In the genomic region with DNA sequence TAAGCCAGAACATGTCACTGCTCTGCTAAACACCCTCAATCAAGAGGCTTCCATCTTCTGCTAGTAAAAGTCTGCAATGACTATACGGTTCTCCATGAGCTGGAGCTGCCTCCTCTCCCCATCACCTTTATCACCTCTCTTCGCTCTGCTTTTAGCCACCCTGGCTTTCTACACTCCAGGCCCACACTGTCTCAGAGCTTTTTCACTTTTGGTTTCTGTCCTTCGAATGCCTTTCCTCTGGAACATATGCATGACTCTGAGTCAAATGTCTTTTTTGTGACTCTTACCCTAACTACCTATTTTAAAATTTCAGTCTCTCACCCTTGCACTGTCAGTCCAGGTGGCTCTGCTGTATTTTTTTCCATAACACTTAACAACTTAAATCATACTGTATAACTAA, we compare ENCODE assay signal across 20 cellular contexts.
A peak's percentile ranks its signal among the peaks of the same experiment; 100 is the strongest.
DNase-seq lines count a peak whose midpoint lies in the region; ATAC-seq and TF ChIP-seq lines count a peak whose summit lies in the region.
"Had no signal": no experiment of that assay in that cellular context is flagged by ENCODE, and none has a peak within 500 bp of the region (broad histone marks: within the 10 kb centered on the region; RNA-seq: fewer than 3 reads in every experiment).

No MANE protein-coding gene starts in this region.

- H3K4me3 Mint-ChIP-seq in neural crest cell = no peak overlapping the region
- H3K4me3 Mint-ChIP-seq: H9, HFFc6 had no signal

- DNase-seq in neural crest cell (ENCODE audit: low read depth, low spot score) = no peak
- no peak for DNase-seq in DMS79 treated with DMSO at 0.1 percent for 48 hours (lab: John Stamatoyannopoulos, UW)
- no peak for DNase-seq in NCI-H1048 (lab: John Stamatoyannopoulos, UW)
- DNase-seq: 8988T; GM23248; H9; HFFc6; MG63; NCI-H1092; NCI-H1436 treated with DMSO at 0.1 percent for 48 hours; NCI-H1930; NCI-H2227 treated with DMSO at 0.1 percent for 48 hours; NCI-H510A; NK-92 treated with Interleukin-12 subunit alpha and Interleukin-12 subunit beta, amount 100 ng/mL, for 24 hours; Peyer's patch had no signal

- no peaks in the 10 kb centered on the region for H3K4me1 Mint-ChIP-seq in neural crest cell

- H3K9me3 Mint-ChIP-seq in neural crest cell = no peaks in the 10 kb centered on the region
- H3K9me3 Mint-ChIP-seq: H9 had no signal

- TF ChIP-seq CTCF in neural crest cell (conservative IDR thresholded peaks at IDR 0.05) = no peak

- ATAC-seq in GM18502 (IDR thresholded peaks at IDR 0.05; ENCODE audit: poor library complexity, unreplicated experiment) (peak; percentile 63), GM21717 (IDR thresholded peaks at IDR 0.05; ENCODE audit: unreplicated experiment) (peak; percentile 84), HG03432 (IDR thresholded peaks at IDR 0.05; ENCODE audit: unreplicated experiment) (peak; percentile 62), HG03280 (IDR thresholded peaks at IDR 0.05; ENCODE audit: unreplicated experiment) (no peak)
- ATAC-seq: SK-N-SH treated with all-trans-retinoic acid at 6 μM for 48 hours had no signal

- H3K27ac Mint-ChIP-seq in neural crest cell (ENCODE audit: unreplicated experiment) = peak overlapping the region; percentile 93
- H3K27ac Mint-ChIP-seq: HFFc6 had no signal

- H3K36me3 Mint-ChIP-seq in neural crest cell (ENCODE audit: low read depth) = no peaks in the 10 kb centered on the region

- no peaks in the 10 kb centered on the region for H3K27me3 Mint-ChIP-seq in neural crest cell (ENCODE audit: low read depth)
